Comparison of ENCODE assay signal across 2 cellular contexts in the genomic region with DNA sequence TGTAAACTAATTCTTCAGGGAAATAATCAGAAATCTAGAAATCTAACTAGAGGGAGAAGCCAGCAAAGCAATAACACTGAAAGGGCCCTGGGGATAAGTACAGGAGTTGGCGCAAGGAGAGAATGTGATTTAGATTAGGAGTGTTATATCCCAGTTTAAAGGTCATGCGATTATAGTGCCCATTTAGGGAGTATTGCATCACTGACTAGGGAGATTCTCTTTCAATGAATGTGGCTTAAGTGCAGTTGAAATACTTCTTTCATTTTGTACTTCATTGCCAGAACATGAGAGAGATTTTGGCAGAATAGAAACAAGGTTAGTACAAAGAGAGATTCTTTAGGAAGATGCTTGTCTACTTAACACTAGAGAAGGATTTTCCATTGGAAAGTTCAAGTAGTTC.
TF ChIP-seq lines count a peak whose summit lies in the region.

No MANE protein-coding gene starts in this region.

TF ChIP-seq in HEK293, 187 proteins besides CTCF, POLR2A, EP300 and RAD21:
- peak; percentile 42; the same call in 1 of the 2 replicates for TF ChIP-seq ZBTB20 (tag by site-specific recombination; IDR thresholded peaks at IDR 0.05)
- TF ChIP-seq WT1 (tag by site-specific recombination; IDR thresholded peaks at IDR 0.05): peak; percentile 69
- no peak for TF ChIP-seq KLF9 (tag by site-specific recombination; IDR thresholded peaks at IDR 0.05; ENCODE audit: low read depth)
- peak; percentile 63; the same call in 1 of the 2 replicates for TF ChIP-seq TRIM28 (IDR thresholded peaks at IDR 0.05; ENCODE audit: borderline replicate concordance, low read length)
- no peak for TF ChIP-seq SETDB1 (IDR thresholded peaks at IDR 0.05; ENCODE audit: insufficient read length, low read length)
- TF ChIP-seq ZNF843 (tag by site-specific recombination; IDR thresholded peaks at IDR 0.05): 0 out of 2 replicates have a peak, but pooled peaks have one; percentile 36
- TF ChIP-seq, protein P1, sequence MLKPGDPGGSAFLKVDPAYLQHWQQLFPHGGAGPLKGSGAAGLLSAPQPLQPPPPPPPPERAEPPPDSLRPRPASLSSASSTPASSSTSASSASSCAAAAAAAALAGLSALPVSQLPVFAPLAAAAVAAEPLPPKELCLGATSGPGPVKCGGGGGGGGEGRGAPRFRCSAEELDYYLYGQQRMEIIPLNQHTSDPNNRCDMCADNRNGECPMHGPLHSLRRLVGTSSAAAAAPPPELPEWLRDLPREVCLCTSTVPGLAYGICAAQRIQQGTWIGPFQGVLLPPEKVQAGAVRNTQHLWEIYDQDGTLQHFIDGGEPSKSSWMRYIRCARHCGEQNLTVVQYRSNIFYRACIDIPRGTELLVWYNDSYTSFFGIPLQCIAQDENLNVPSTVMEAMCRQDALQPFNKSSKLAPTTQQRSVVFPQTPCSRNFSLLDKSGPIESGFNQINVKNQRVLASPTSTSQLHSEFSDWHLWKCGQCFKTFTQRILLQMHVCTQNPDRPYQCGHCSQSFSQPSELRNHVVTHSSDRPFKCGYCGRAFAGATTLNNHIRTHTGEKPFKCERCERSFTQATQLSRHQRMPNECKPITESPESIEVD (tag by site-specific recombination; IDR thresholded peaks at IDR 0.05): peak; percentile 60; the same call in 1 of the 2 replicates
- TF ChIP-seq TCF7L2 (IDR thresholded peaks at IDR 0.05; ENCODE audit: borderline replicate concordance, low read depth, low read length): peak; percentile 41; the same call in 1 of the 2 replicates
- no peak for TF ChIP-seq YY1 (tag by site-specific recombination; IDR thresholded peaks at IDR 0.05)
- TF ChIP-seq, protein P2, sequence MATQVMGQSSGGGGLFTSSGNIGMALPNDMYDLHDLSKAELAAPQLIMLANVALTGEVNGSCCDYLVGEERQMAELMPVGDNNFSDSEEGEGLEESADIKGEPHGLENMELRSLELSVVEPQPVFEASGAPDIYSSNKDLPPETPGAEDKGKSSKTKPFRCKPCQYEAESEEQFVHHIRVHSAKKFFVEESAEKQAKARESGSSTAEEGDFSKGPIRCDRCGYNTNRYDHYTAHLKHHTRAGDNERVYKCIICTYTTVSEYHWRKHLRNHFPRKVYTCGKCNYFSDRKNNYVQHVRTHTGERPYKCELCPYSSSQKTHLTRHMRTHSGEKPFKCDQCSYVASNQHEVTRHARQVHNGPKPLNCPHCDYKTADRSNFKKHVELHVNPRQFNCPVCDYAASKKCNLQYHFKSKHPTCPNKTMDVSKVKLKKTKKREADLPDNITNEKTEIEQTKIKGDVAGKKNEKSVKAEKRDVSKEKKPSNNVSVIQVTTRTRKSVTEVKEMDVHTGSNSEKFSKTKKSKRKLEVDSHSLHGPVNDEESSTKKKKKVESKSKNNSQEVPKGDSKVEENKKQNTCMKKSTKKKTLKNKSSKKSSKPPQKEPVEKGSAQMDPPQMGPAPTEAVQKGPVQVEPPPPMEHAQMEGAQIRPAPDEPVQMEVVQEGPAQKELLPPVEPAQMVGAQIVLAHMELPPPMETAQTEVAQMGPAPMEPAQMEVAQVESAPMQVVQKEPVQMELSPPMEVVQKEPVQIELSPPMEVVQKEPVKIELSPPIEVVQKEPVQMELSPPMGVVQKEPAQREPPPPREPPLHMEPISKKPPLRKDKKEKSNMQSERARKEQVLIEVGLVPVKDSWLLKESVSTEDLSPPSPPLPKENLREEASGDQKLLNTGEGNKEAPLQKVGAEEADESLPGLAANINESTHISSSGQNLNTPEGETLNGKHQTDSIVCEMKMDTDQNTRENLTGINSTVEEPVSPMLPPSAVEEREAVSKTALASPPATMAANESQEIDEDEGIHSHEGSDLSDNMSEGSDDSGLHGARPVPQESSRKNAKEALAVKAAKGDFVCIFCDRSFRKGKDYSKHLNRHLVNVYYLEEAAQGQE (tag by site-specific recombination; IDR thresholded peaks at IDR 0.05): no peak
- TF ChIP-seq IKZF3 (tag by site-specific recombination; IDR thresholded peaks at IDR 0.05): peak; percentile 48; the same call in 1 of the 2 replicates

TF ChIP-seq in SK-N-SH, 30 proteins besides CTCF, POLR2A, EP300 and RAD21:
- TF ChIP-seq GATA2 (CRISPR knock-in tag; IDR thresholded peaks at IDR 0.05): peak; percentile 48; the same call in 1 of the 2 replicates
- TF ChIP-seq FOXM1 (IDR thresholded peaks at IDR 0.05; ENCODE audit: low read depth): no peak
